9 cellular contexts compared by ENCODE assay signal in genomic region chr3:60086811-60087210, GRCh38.
DNase-seq lines count a peak whose midpoint lies in the region; ATAC-seq and TF ChIP-seq lines count a peak whose summit lies in the region.
"Had no signal": no experiment of that assay in that cellular context is flagged by ENCODE, and none has a peak within 500 bp of the region (broad histone marks: within the 10 kb centered on the region; RNA-seq: fewer than 3 reads in every experiment).

No MANE protein-coding gene starts in this region.

- TF ChIP-seq EP300 in SK-N-SH (IDR thresholded peaks at IDR 0.05; ENCODE audit: borderline replicate concordance in 1 of 2, low read depth in 1 of 2, low read length in 1 of 2): no peak

- POLR2A ChIA-PET in SK-N-SH (lab: Yijun Ruan, JAX): no interaction called here

- no peak overlapping the region for H3K4me2 ChIP-seq in SK-N-SH

- no peak overlapping the region for H3K27ac Mint-ChIP-seq in mesothelial cell of epicardium

- no peaks in the 10 kb centered on the region for H4K20me1 ChIP-seq in SK-N-SH (ENCODE audit: insufficient read depth)

- H3K36me3 Mint-ChIP-seq in mesothelial cell of epicardium: no peaks in the 10 kb centered on the region

- DNase-seq in HL-60 (ENCODE audit: low read depth in 1 of 2, low spot score in 1 of 2) (peak; percentile 14 to 28), SK-N-SH (no peak), mesothelial cell of epicardium (ENCODE audit: low spot score in 2 of 2, unreplicated experiment in 2 of 2) (no peak)
- peak; percentile 48 for DNase-seq in activated naive CD4-positive, alpha-beta T cell treated with anti-CD3 and anti-CD28 coated beads, Interleukin-2, amount 50 U/mL, for 16 hours
- peak in 2 of 3 experiments; percentile 32 to 34 for DNase-seq in stimulated activated CD4-positive, alpha-beta T cell treated with anti-CD3 and anti-CD28 coated beads, TNF-alpha, amount 100 ng/mL, for 24 hours (ENCODE audit: low read depth in 3 of 3)
- no peak for DNase-seq in central memory CD4-positive, alpha-beta T cell

- H3K4me3 Mint-ChIP-seq in mesothelial cell of epicardium: no peak overlapping the region

- no peaks in the 10 kb centered on the region for H3K4me1 Mint-ChIP-seq in mesothelial cell of epicardium

- H3K4me3 ChIP-seq in HL-60 (replicated peaks; ENCODE audit: insufficient read depth, low read length): no peak overlapping the region
- H3K4me3 ChIP-seq in SK-N-SH (ENCODE audit: low read depth in 2 of 2, low read length in 1 of 2): no peak overlapping the region
- H3K4me3 ChIP-seq: cardiac muscle cell had no signal

- H3K4me1 ChIP-seq in SK-N-SH (ENCODE audit: control insufficient read depth in 1 of 2, insufficient read depth in 2 of 2, low read depth in 1 of 2, low read length in 1 of 2): no peaks in the 10 kb centered on the region

- H3K27me3 ChIP-seq in HL-60 (ENCODE audit: insufficient read depth, poor library complexity, severe bottlenecking): no peaks in the 10 kb centered on the region
- H3K27me3 ChIP-seq in SK-N-SH (ENCODE audit: insufficient read depth): no peaks in the 10 kb centered on the region
- H3K27me3 ChIP-seq: cardiac muscle cell had no signal

- no peaks in the 10 kb centered on the region for H3K36me3 ChIP-seq in SK-N-SH (replicated peaks in 1 of 2; ENCODE audit: control insufficient read depth in 1 of 2, insufficient read depth in 2 of 2, low read length in 1 of 2)
- H3K36me3 ChIP-seq: cardiac muscle cell had no signal

- H3K27me3 Mint-ChIP-seq in mesothelial cell of epicardium (ENCODE audit: low read depth): no peaks in the 10 kb centered on the region

- H3K9me2 ChIP-seq in SK-N-SH: no peaks in the 10 kb centered on the region

- peaks cover 27% of the 10 kb centered on the region for H3K9me3 Mint-ChIP-seq in mesothelial cell of epicardium

- H3K79me2 ChIP-seq in SK-N-SH (ENCODE audit: insufficient read depth): no peaks in the 10 kb centered on the region

- ATAC-seq in GM19455 (IDR thresholded peaks at IDR 0.05; ENCODE audit: unreplicated experiment) (peak; percentile 66), GM19328 (IDR thresholded peaks at IDR 0.05; ENCODE audit: unreplicated experiment) (no peak)

- no peaks in the 10 kb centered on the region for H3F3A ChIP-seq in SK-N-SH (replicated peaks; ENCODE audit: insufficient read depth)

- no peak overlapping the region for H3K9ac ChIP-seq in SK-N-SH

- H3K9me3 ChIP-seq in SK-N-SH: no peaks in the 10 kb centered on the region

- TF ChIP-seq CTCF in HL-60 (IDR thresholded peaks at IDR 0.05; ENCODE audit: insufficient read depth, low read length) (no peak), SK-N-SH (IDR thresholded peaks at IDR 0.05) (no peak), mesothelial cell of epicardium (IDR thresholded peaks at IDR 0.05; ENCODE audit: unreplicated experiment) (no peak)

- TF ChIP-seq RAD21 in SK-N-SH (IDR thresholded peaks at IDR 0.05; ENCODE audit: low read length): no peak

- 6% methylated on average over 2 of the region's 2 CpGs for WGBS in SK-N-SH (ENCODE audit: low lambda C conversion rate)

- H3K27ac ChIP-seq in HL-60 (replicated peaks): no peak overlapping the region
- H3K27ac ChIP-seq in SK-N-SH (ENCODE audit: low read depth in 2 of 2, low read length in 1 of 2): no peak overlapping the region
- H3K27ac ChIP-seq: cardiac muscle cell had no signal

- no peak overlapping the region for H2AFZ ChIP-seq in SK-N-SH (ENCODE audit: low read depth)

- CTCF ChIA-PET in SK-N-SH (lab: Yijun Ruan, JAX): interaction anchor here (0.7 kb wide), 1 partner anchor 9 kb away, joined by 3 read pairs; no protein-coding TSS in a partner anchor

TF ChIP-seq in SK-N-SH, 30 proteins besides CTCF, POLR2A, EP300 and RAD21:
- no peak for TF ChIP-seq RFX5 (IDR thresholded peaks at IDR 0.05; ENCODE audit: low read length)
- no peak for TF ChIP-seq CHD2 (IDR thresholded peaks at IDR 0.05; ENCODE audit: low read length, partially characterized antibody)

Comparison
In these comparisons a context has a peak if more than half of its experiments do, and no peak if none do; other contexts are left out.
1. DNase-seq: peak in HL-60 (2 of 2), activated naive CD4-positive, alpha-beta T cell treated with anti-CD3 and anti-CD28 coated beads, Interleukin-2, amount 50 U/mL, for 16 hours (single experiment) and stimulated activated CD4-positive, alpha-beta T cell treated with anti-CD3 and anti-CD28 coated beads, TNF-alpha, amount 100 ng/mL, for 24 hours (2 of 3); none in central memory CD4-positive, alpha-beta T cell (single experiment), SK-N-SH (single experiment) and mesothelial cell of epicardium (0 of 2).